8 cellular contexts compared by ENCODE assay signal in genomic region chr6:122491915-122492537, GRCh38. TPM values are rescaled to one million over a fixed set of nuclear protein-coding genes. Genes with fewer than 3 reads are reported as not detected.
DNase-seq lines count a peak whose midpoint lies in the region; TF ChIP-seq lines count a peak whose summit lies in the region.

No MANE protein-coding gene starts in this region.

- H3K36me3 ChIP-seq in Peyer's patch = no peaks in the 10 kb centered on the region
- no peaks in the 10 kb centered on the region for H3K36me3 ChIP-seq in tibial nerve

- H3K4me3 ChIP-seq in Peyer's patch (no peak overlapping the region), tibial nerve (no peak overlapping the region)

- DNase-seq in GF-D8 (lab: John Stamatoyannopoulos, UW) (peak; percentile 31), H4 (ENCODE audit: low spot score) (peak; percentile 39), Kasumi-1 (lab: John Stamatoyannopoulos, UW) (peak; percentile 82 to 87), Peyer's patch (peak; percentile 34 to 86 (median 63)), fibroblast of peridontal ligament (ENCODE audit: extremely low read depth) (peak; percentile 79), occipital lobe (lab: John Stamatoyannopoulos, UW) (peak; percentile 40), tibial nerve (ENCODE audit: low spot score in 2 of 2) (peak; percentile 40 to 80)
- DNase-seq in activated T-cell treated with anti-CD3 and anti-CD28 coated beads, Interleukin-2, amount 50 U/mL, for 48 hours = peak; percentile 75 to 77

- H3K4me1 ChIP-seq in Peyer's patch = no peaks in the 10 kb centered on the region
- no peaks in the 10 kb centered on the region for H3K4me1 ChIP-seq in tibial nerve

- no peaks in the 10 kb centered on the region for H3K9me3 ChIP-seq in Peyer's patch
- H3K9me3 ChIP-seq in tibial nerve = peaks cover 0 to 13% (median 4%) of the 10 kb centered on the region in 4 donors

- 30 to 33% methylated on average over 7 of the region's 7 CpGs for WGBS in tibial nerve, 2 donors

- TF ChIP-seq POLR2A in Peyer's patch (IDR thresholded peaks at IDR 0.05) = no peak
- TF ChIP-seq POLR2A in tibial nerve (IDR thresholded peaks at IDR 0.05) = no peak

- H3K27ac ChIP-seq in Peyer's patch (no peak overlapping the region), tibial nerve (no peak overlapping the region)

- TF ChIP-seq EP300 in tibial nerve (IDR thresholded peaks at IDR 0.05) = no peak

- H3K27me3 ChIP-seq in Peyer's patch (no peaks in the 10 kb centered on the region), tibial nerve (no peaks in the 10 kb centered on the region)

- TF ChIP-seq CTCF in Peyer's patch (IDR thresholded peaks at IDR 0.05) (peak; percentile 23 to 80 (median 74)), tibial nerve (IDR thresholded peaks at IDR 0.05) (peak; percentile 46 to 83 (median 78))

RNA-seq across cellular contexts. Expression of gene SERINC1, which starts 20.4 kb away (rescaled TPM):
- total RNA-seq in H4 (2014; rRNA removed; shearing (Covaris generic)) = 52.3 and 65.2 TPM in 2 replicates
- total RNA-seq in Peyer's patch (100 to 1,000 TPM in 1 of 4 donors, 10 to 100 TPM in 3; 50.3 to 115 (median 70.0) TPM), occipital lobe (735 TPM), tibial nerve (100 to 1,000 TPM; 167 to 275 (median 248) TPM)

Comparison
In these comparisons a context has a peak if more than half of its experiments do, and no peak if none do; other contexts are left out.
1. DNase-seq: peak in every context shown above with its lines; median percentile 84 in Kasumi-1; 79 in fibroblast of peridontal ligament; 76 in activated T-cell treated with anti-CD3 and anti-CD28 coated beads, Interleukin-2, amount 50 U/mL, for 48 hours; 63 in Peyer's patch; 60 in tibial nerve; 40 in occipital lobe; 39 in H4; 31 in GF-D8.